Comparison of ENCODE assay signal across 28 cellular contexts in genomic region chr5:60323596-60323995, GRCh38.
"Had no signal": no experiment of that assay in that cellular context is flagged by ENCODE, and none has a peak within 500 bp of the region (broad histone marks: within the 10 kb centered on the region; RNA-seq: fewer than 3 reads in every experiment).

No MANE protein-coding gene starts in this region.

- H3K36me3 ChIP-seq: adrenal gland, sigmoid colon, vagina had no signal

- FAIRE-seq: bronchial epithelial cell, keratinocyte had no signal

- H3K27ac ChIP-seq: adrenal gland, epithelial cell of prostate, sigmoid colon, vagina had no signal

- H3K36me3 Mint-ChIP-seq: activated naive CD8-positive, alpha-beta T cell; type B pancreatic cell had no signal

- H3K9me3 ChIP-seq: adrenal gland had no signal

- H3K4me3 ChIP-seq: adrenal gland, sigmoid colon, smooth muscle cell, vagina had no signal

- H3K4me1 ChIP-seq: adrenal gland, vagina had no signal

- H3K27me3 Mint-ChIP-seq: activated B cell treated with CpG ODN at 0.5 μM for 24 hours; activated CD4-positive, alpha-beta T cell treated with anti-CD3 and anti-CD28 coated beads for 36 hours; activated naive CD8-positive, alpha-beta T cell; naive B cell; progenitor cell of endocrine pancreas; stimulated activated naive B cell treated with anti-CD40 and anti-IgM and Interleukin-4, amounts not matched to agents 10 μg/mL and 1 μg/mL and 100 μg/mL, for 72 hours; type B pancreatic cell had no signal

- ATAC-seq: activated CD4-positive, alpha-beta T cell treated with anti-CD3 and anti-CD28 coated beads for 36 hours; activated T-cell treated with anti-CD3 and anti-CD28 coated beads, Interleukin-2, amount 50 U/mL, for 4 hours; left colon; stimulated activated naive B cell treated with anti-CD40 and anti-IgM and Interleukin-4, amounts not matched to agents 10 μg/mL and 1 μg/mL and 100 μg/mL, for 72 hours had no signal

- H3K27me3 ChIP-seq: adrenal gland, sigmoid colon, vagina had no signal

- H3K27ac Mint-ChIP-seq: activated B cell treated with CpG ODN at 0.5 μM for 24 hours; activated CD4-positive, alpha-beta T cell treated with anti-CD3 and anti-CD28 coated beads for 36 hours; activated naive CD8-positive, alpha-beta T cell; activated T-helper 2 cell treated with anti-CD3 and anti-CD28 coated beads, Interferon-gamma antibody, Interleukin-2, Interleukin-4, amounts not matched to agents 10 μg/mL and 5 μg/mL and 100 μg/mL, durations not matched to agents 14 hours and 24 hours and 36 hours; naive B cell; progenitor cell of endocrine pancreas; stimulated activated naive B cell treated with anti-CD40 and anti-IgM and Interleukin-4, amounts not matched to agents 10 μg/mL and 1 μg/mL and 100 μg/mL, for 72 hours; type B pancreatic cell had no signal

- H3K4me1 Mint-ChIP-seq: activated B cell treated with CpG ODN at 0.5 μM for 24 hours; activated CD4-positive, alpha-beta T cell treated with anti-CD3 and anti-CD28 coated beads for 36 hours; naive B cell; neural crest cell; stimulated activated naive B cell treated with anti-CD40 and anti-IgM and Interleukin-4, amounts not matched to agents 10 μg/mL and 1 μg/mL and 100 μg/mL, for 72 hours had no signal

- H3K4me3 Mint-ChIP-seq: activated B cell treated with CpG ODN at 0.5 μM for 24 hours; activated CD4-positive, alpha-beta T cell treated with anti-CD3 and anti-CD28 coated beads for 36 hours; activated naive CD8-positive, alpha-beta T cell; activated T-cell treated with anti-CD3 and anti-CD28 coated beads, Interleukin-2, amount 50 U/mL, for 4 hours; naive B cell; neural crest cell; stimulated activated naive B cell treated with anti-CD40 and anti-IgM and Interleukin-4, amounts not matched to agents 10 μg/mL and 1 μg/mL and 100 μg/mL, for 72 hours; type B pancreatic cell had no signal

- H3K4me2 ChIP-seq: smooth muscle cell had no signal

- DNase-seq: activated B cell treated with CpG ODN at 0.5 μM for 24 hours; activated CD4-positive, alpha-beta T cell treated with anti-CD3 and anti-CD28 coated beads for 36 hours; activated CD4-positive, alpha-beta T cell treated with anti-CD3 and anti-CD28 coated beads, Interleukin-2, amount 50 U/mL, for 4 hours; activated CD8-positive, alpha-beta memory T cell treated with anti-CD3 and anti-CD28 coated beads, Interleukin-2, amount 50 U/mL, for 48 hours; activated naive CD4-positive, alpha-beta T cell; activated T-cell treated with anti-CD3 and anti-CD28 coated beads, Interleukin-2, amount 50 U/mL, for 4 hours; adrenal gland; cerebellar nuclear complex; cortex of kidney; left colon; mesenchymal stem cell; naive B cell; retina; sigmoid colon; stimulated activated CD4-positive, alpha-beta T cell treated with anti-CD3 and anti-CD28 coated beads, Interleukin-15, amount 100 ng/mL, for 24 hours; stimulated activated CD8-positive, alpha-beta memory T cell treated with anti-CD3 and anti-CD28 coated beads, Interleukin-4, amount 100 ng/mL, for 48 hours; stimulated activated naive B cell treated with anti-CD40 and anti-IgM and Interleukin-4, amounts not matched to agents 10 μg/mL and 1 μg/mL and 100 μg/mL, for 72 hours; T-helper 9 cell had no signal
